ENCODE assay signal across 8 cellular contexts in the genomic region with DNA sequence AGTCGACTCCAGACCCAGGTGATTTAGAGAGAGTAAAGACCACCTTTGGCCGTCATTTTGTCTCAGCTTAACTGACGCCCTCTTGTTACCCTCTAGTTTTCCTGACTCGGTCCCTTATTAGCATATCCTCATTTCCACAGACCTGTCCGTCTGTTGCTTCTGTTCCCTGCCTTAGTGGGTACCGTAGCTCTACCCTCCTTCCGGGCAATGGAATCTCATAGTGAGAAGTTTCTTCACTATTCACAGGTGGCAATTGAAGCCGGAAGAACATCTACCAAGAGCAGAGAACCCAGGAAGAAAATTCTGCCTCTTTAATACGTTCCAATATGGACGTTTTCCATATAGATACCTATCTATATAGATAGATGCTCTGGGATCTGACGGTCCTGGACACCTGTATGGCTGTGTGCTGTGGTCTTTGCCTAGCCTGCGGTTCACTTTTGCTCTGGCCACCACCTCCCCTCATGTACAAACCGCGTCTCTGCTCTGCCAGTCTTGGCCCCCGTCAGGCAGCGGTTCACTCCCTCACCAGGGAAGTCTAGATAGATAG. TPM values are rescaled to one million over a fixed set of nuclear protein-coding genes. Genes with fewer than 3 reads are reported as not detected.
A peak's percentile ranks its signal among the peaks of the same experiment; 100 is the strongest.
DNase-seq lines count a peak whose midpoint lies in the region; ATAC-seq and TF ChIP-seq lines count a peak whose summit lies in the region.

No MANE protein-coding gene starts in this region.

- no peaks in the 10 kb centered on the region for H3K9me3 ChIP-seq in hepatocyte (ENCODE audit: low read depth)
- H3K9me3 ChIP-seq in sigmoid colon: no peaks in the 10 kb centered on the region

- intact Hi-C loops in sigmoid colon (cut with DNase I): loop anchor here (5.0 to 10.0 kb wide), 3 partner anchors 122 to 1002 kb away; a partner anchor contains a TSS

- peaks cover 68% of the 10 kb centered on the region for H3K79me2 ChIP-seq in hepatocyte

- H3K4me1 ChIP-seq in hepatocyte (ENCODE audit: insufficient read depth) (peaks cover 4% of the 10 kb centered on the region), sigmoid colon (peaks cover 0 to 29% (median 26%) of the 10 kb centered on the region in 4 donors)

- WGBS in hepatocyte (ENCODE audit: low lambda C conversion rate, missing lambda C conversion rate): 6% methylated on average over 16 of the region's 16 CpGs
- 7% methylated on average over 16 of the region's 16 CpGs for WGBS in sigmoid colon, 2 donors

- no peaks in the 10 kb centered on the region for H3K27me3 Mint-ChIP-seq in activated naive CD8-positive, alpha-beta T cell treated with anti-CD3 and anti-CD28 coated beads, Interleukin-2, amount 50 U/mL, for 24 hours

- peak overlapping the region; percentile 80 for H3K4me2 ChIP-seq in hepatocyte

- H3K27me3 ChIP-seq in hepatocyte (no peaks in the 10 kb centered on the region), sigmoid colon (no peaks in the 10 kb centered on the region)

- H3K4me3 Mint-ChIP-seq in activated naive CD8-positive, alpha-beta T cell treated with anti-CD3 and anti-CD28 coated beads, Interleukin-2, amount 50 U/mL, for 24 hours: peak overlapping the region; percentile 99

- H2AFZ ChIP-seq in hepatocyte: peak overlapping the region; percentile 74

- TF ChIP-seq CTCF in GM12864 (IDR thresholded peaks at IDR 0.05; ENCODE audit: low read depth, low read length, missing control alignments) (no peak), hepatocyte (IDR thresholded peaks at IDR 0.05; ENCODE audit: poor library complexity) (no peak), sigmoid colon (IDR thresholded peaks at IDR 0.05) (no peak)

- no peak for TF ChIP-seq POLR2A in sigmoid colon (IDR thresholded peaks at IDR 0.05)

- H4K20me1 ChIP-seq in hepatocyte (ENCODE audit: insufficient read depth, poor library complexity, severe bottlenecking): no peaks in the 10 kb centered on the region

- H3K36me3 ChIP-seq in hepatocyte (replicated peaks; ENCODE audit: insufficient read depth, low read depth): no peaks in the 10 kb centered on the region
- H3K36me3 ChIP-seq in sigmoid colon: peaks cover 0 to 1% (median 0%) of the 10 kb centered on the region in 4 donors

- no peak for TF ChIP-seq EP300 in sigmoid colon (IDR thresholded peaks at IDR 0.05)

- DNase-seq in ACHN: peak; percentile 25
- DNase-seq in GM12864 (ENCODE audit: low read depth): no peak
- peak; percentile 32 for DNase-seq in NCI-H526 treated with DMSO at 0.1 percent for 48 hours (lab: John Stamatoyannopoulos, UW)
- no peak for DNase-seq in activated naive CD8-positive, alpha-beta T cell treated with anti-CD3 and anti-CD28 coated beads, Interleukin-2, amount 50 U/mL, for 24 hours
- peak; percentile 26 for DNase-seq in hepatocyte (ENCODE audit: low spot score)
- DNase-seq in sigmoid colon: no peak
- no peak for DNase-seq in cortex of kidney (lab: John Stamatoyannopoulos, UW)

- peaks cover 53% of the 10 kb centered on the region for H3K4me1 Mint-ChIP-seq in activated naive CD8-positive, alpha-beta T cell treated with anti-CD3 and anti-CD28 coated beads, Interleukin-2, amount 50 U/mL, for 24 hours

- H3K36me3 Mint-ChIP-seq in activated naive CD8-positive, alpha-beta T cell treated with anti-CD3 and anti-CD28 coated beads, Interleukin-2, amount 50 U/mL, for 24 hours (ENCODE audit: low read depth): peaks cover 63% of the 10 kb centered on the region

- in situ Hi-C loops in ACHN (cut with HindIII; ENCODE audit: low pct_ligation_motif_present, low pct_unique_long_range_greater_than_20kb, low sequenced_read_pairs): no loop called here

- H3K4me3 ChIP-seq in GM12864 (ENCODE audit: low read depth, low read length) (peak overlapping the region; percentile 67), hepatocyte (peak overlapping the region; percentile 57), sigmoid colon (peak overlapping the region; percentile 64 to 81 (median 80))

- H3K9me3 Mint-ChIP-seq in activated naive CD8-positive, alpha-beta T cell treated with anti-CD3 and anti-CD28 coated beads, Interleukin-2, amount 50 U/mL, for 24 hours: peaks cover 9% of the 10 kb centered on the region

- peak overlapping the region; percentile 96 for H3K27ac Mint-ChIP-seq in activated naive CD8-positive, alpha-beta T cell treated with anti-CD3 and anti-CD28 coated beads, Interleukin-2, amount 50 U/mL, for 24 hours

- H3K9me2 ChIP-seq in hepatocyte (replicated peaks; ENCODE audit: insufficient read depth): no peaks in the 10 kb centered on the region

- ATAC-seq in HG02852 (IDR thresholded peaks at IDR 0.05; ENCODE audit: unreplicated experiment): peak; percentile 11
- ATAC-seq in activated naive CD8-positive, alpha-beta T cell treated with anti-CD3 and anti-CD28 coated beads, Interleukin-2, amount 50 U/mL, for 24 hours: peak; percentile 15

- H3K27ac ChIP-seq in hepatocyte (peak overlapping the region; percentile 81), sigmoid colon (peak overlapping the region; percentile 73 to 77 (median 76))

RNA-seq across cellular contexts. Expression of a gene that starts 0.7 kb away (rescaled TPM):
- total RNA-seq in hepatocyte (31.7 and 35.4 TPM in 2 replicates), sigmoid colon (10 to 100 TPM; 15.0 to 22.1 (median 17.0) TPM)
- polyA plus RNA-seq in hepatocyte (9.0 and 13.9 TPM in 2 replicates), sigmoid colon (1 to 10 TPM; 4.8 to 9.2 (median 5.5) TPM)

Comparison
In these comparisons a context has a peak if more than half of its experiments do, and no peak if none do; other contexts are left out.
1. DNase-seq: peak in ACHN (single experiment), NCI-H526 treated with DMSO at 0.1 percent for 48 hours (single experiment) and hepatocyte (single experiment); none in GM12864 (single experiment), activated naive CD8-positive, alpha-beta T cell treated with anti-CD3 and anti-CD28 coated beads, Interleukin-2, amount 50 U/mL, for 24 hours (single experiment), sigmoid colon (single experiment) and cortex of kidney (single experiment).
2. Peak in every context shown above with its lines, with median percentiles within 50 percentile points of each other: H3K4me3 ChIP-seq.